Comparison of ENCODE assay signal across 8 cellular contexts in the genomic region with DNA sequence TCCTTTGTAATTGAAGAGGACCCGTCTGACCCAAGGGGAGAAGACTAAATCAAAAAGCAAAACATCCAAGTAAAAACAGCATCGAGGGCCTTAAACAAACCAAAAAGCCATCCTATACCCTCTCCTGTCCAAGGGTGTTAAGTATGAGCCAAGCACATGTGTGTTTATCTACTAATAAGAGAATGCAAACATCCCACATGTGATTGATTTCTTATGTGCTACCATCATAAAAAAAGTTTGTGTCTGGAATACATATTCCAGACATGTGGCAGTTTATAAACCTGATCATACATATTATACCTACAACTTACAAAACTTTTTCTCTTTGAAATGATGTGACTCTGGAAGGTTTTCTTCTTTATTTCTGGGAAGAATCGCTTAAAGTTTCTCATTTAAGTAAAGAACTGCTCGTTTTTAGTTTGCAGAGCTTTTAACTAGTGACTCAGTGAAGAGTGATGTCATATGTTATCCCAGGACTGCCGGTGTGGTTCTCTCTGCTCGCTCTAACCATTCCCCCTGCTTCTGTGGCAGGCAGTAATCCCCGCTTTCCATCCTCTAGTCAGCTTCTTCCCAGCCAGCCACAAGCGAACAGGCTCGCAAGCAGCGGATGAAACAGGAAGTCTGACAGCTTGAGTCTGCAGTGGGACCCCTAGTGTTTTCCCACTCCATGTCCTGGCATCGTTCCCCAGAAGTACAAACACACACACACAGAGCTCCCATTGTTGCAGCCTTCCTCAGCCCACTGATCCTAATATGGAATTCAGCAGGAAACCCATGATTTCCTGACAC. TPM values are rescaled to one million over a fixed set of nuclear protein-coding genes. Genes with fewer than 3 reads are reported as not detected.
DNase-seq lines count a peak whose midpoint lies in the region; TF ChIP-seq lines count a peak whose summit lies in the region.

No MANE protein-coding gene starts in this region.

- DNase-seq in NCI-H1105 treated with DMSO at 0.1 percent for 48 hours (lab: John Stamatoyannopoulos, UW) (peak; percentile 50), amniotic epithelial cell (ENCODE audit: low read depth) (peak; percentile 95), left ventricle myocardium inferior (peak; percentile 79), progenitor cell of endocrine pancreas (ENCODE audit: low spot score, unreplicated experiment) (peak; percentile 20), HT-29 (ENCODE audit: low spot score) (no peak)
- no peak for DNase-seq in activated T-cell treated with anti-CD3 and anti-CD28 coated beads, Interleukin-2, amount 50 U/mL, for 1 hour
- DNase-seq in activated T-helper 1 cell treated with anti-CD3 and anti-CD28 coated beads, Interleukin-12 subunit alpha, Interleukin-12 subunit beta, Interleukin-2, Interleukin-4 antibody, amounts not matched to agents 30 ng/mL and 10 ng/mL and 1 ng/mL, durations not matched to agents 14 hours and 24 hours and 36 hours (ENCODE audit: low spot score): no peak

- no peak overlapping the region for H3K27ac Mint-ChIP-seq in progenitor cell of endocrine pancreas
- no peak overlapping the region for H3K27ac Mint-ChIP-seq in activated T-helper 1 cell treated with anti-CD3 and anti-CD28 coated beads, Interleukin-12 subunit alpha, Interleukin-12 subunit beta, Interleukin-2, Interleukin-4 antibody, amounts not matched to agents 30 ng/mL and 10 ng/mL and 1 ng/mL, durations not matched to agents 14 hours and 24 hours and 36 hours

- no peaks in the 10 kb centered on the region for H3K36me3 Mint-ChIP-seq in progenitor cell of endocrine pancreas (ENCODE audit: insufficient read depth)
- H3K36me3 Mint-ChIP-seq in activated T-helper 1 cell treated with anti-CD3 and anti-CD28 coated beads, Interleukin-12 subunit alpha, Interleukin-12 subunit beta, Interleukin-2, Interleukin-4 antibody, amounts not matched to agents 30 ng/mL and 10 ng/mL and 1 ng/mL, durations not matched to agents 14 hours and 24 hours and 36 hours (ENCODE audit: low read depth): no peaks in the 10 kb centered on the region

- H3K4me1 Mint-ChIP-seq in progenitor cell of endocrine pancreas (ENCODE audit: low read depth): no peaks in the 10 kb centered on the region
- no peaks in the 10 kb centered on the region for H3K4me1 Mint-ChIP-seq in activated T-helper 1 cell treated with anti-CD3 and anti-CD28 coated beads, Interleukin-12 subunit alpha, Interleukin-12 subunit beta, Interleukin-2, Interleukin-4 antibody, amounts not matched to agents 30 ng/mL and 10 ng/mL and 1 ng/mL, durations not matched to agents 14 hours and 24 hours and 36 hours (ENCODE audit: low read depth)

- H3K4me2 ChIP-seq in BLaER1: peak overlapping the region; percentile 49

- no peaks in the 10 kb centered on the region for H4K20me1 ChIP-seq in BLaER1

- H3K4me3 ChIP-seq in BLaER1: 0 out of 2 replicates have a peak overlapping the region, but pooled peaks have one; percentile 5
- peak overlapping the region; percentile 67 for H3K4me3 ChIP-seq in left ventricle myocardium inferior

- intact Hi-C loops in left ventricle myocardium inferior (cut with micrococcal nuclease): no loop called here
- intact Hi-C loops in activated T-helper 1 cell treated with anti-CD3 and anti-CD28 coated beads, Interleukin-12 subunit alpha, Interleukin-12 subunit beta, Interleukin-2, Interleukin-4 antibody, amounts not matched to agents 30 ng/mL and 10 ng/mL and 1 ng/mL, durations not matched to agents 14 hours and 24 hours and 36 hours (cut with micrococcal nuclease): no loop called here

- H3K27me3 Mint-ChIP-seq in progenitor cell of endocrine pancreas: peaks cover 13% of the 10 kb centered on the region
- peaks cover 7% of the 10 kb centered on the region for H3K27me3 Mint-ChIP-seq in activated T-helper 1 cell treated with anti-CD3 and anti-CD28 coated beads, Interleukin-12 subunit alpha, Interleukin-12 subunit beta, Interleukin-2, Interleukin-4 antibody, amounts not matched to agents 30 ng/mL and 10 ng/mL and 1 ng/mL, durations not matched to agents 14 hours and 24 hours and 36 hours (ENCODE audit: insufficient read depth)

- peaks cover 13% of the 10 kb centered on the region; the same call in 1 of the 2 replicates for H3K4me1 ChIP-seq in BLaER1
- peaks cover 55% of the 10 kb centered on the region for H3K4me1 ChIP-seq in left ventricle myocardium inferior

- H3K27ac ChIP-seq in BLaER1 (no peak overlapping the region), left ventricle myocardium inferior (replicated peaks) (peak overlapping the region; percentile 95)

- H3K4me3 Mint-ChIP-seq in progenitor cell of endocrine pancreas (ENCODE audit: low read depth): no peak overlapping the region
- no peak overlapping the region for H3K4me3 Mint-ChIP-seq in activated T-helper 1 cell treated with anti-CD3 and anti-CD28 coated beads, Interleukin-12 subunit alpha, Interleukin-12 subunit beta, Interleukin-2, Interleukin-4 antibody, amounts not matched to agents 30 ng/mL and 10 ng/mL and 1 ng/mL, durations not matched to agents 14 hours and 24 hours and 36 hours

- no peaks in the 10 kb centered on the region for H3K9me3 Mint-ChIP-seq in progenitor cell of endocrine pancreas (ENCODE audit: low read depth)
- no peaks in the 10 kb centered on the region for H3K9me3 Mint-ChIP-seq in activated T-helper 1 cell treated with anti-CD3 and anti-CD28 coated beads, Interleukin-12 subunit alpha, Interleukin-12 subunit beta, Interleukin-2, Interleukin-4 antibody, amounts not matched to agents 30 ng/mL and 10 ng/mL and 1 ng/mL, durations not matched to agents 14 hours and 24 hours and 36 hours

- TF ChIP-seq CTCF in left ventricle myocardium inferior (IDR thresholded peaks at IDR 0.05; ENCODE audit: borderline replicate concordance) (peak; percentile 45), progenitor cell of endocrine pancreas (IDR thresholded peaks at IDR 0.05; ENCODE audit: unreplicated experiment) (peak; percentile 35)

- H3K36me3 ChIP-seq in BLaER1 (no peaks in the 10 kb centered on the region), left ventricle myocardium inferior (no peaks in the 10 kb centered on the region)

- H3K9ac ChIP-seq in BLaER1: no peak overlapping the region

- H3K27me3 ChIP-seq in BLaER1 (no peaks in the 10 kb centered on the region), left ventricle myocardium inferior (ENCODE audit: low read depth) (no peaks in the 10 kb centered on the region)

- no peaks in the 10 kb centered on the region for H3K9me3 ChIP-seq in BLaER1
- no peaks in the 10 kb centered on the region for H3K9me3 ChIP-seq in left ventricle myocardium inferior (replicated peaks)

RNA-seq across cellular contexts. Expression of gene RHOJ, which starts 0.4 kb away (rescaled TPM):
- total RNA-seq in left ventricle myocardium inferior (14.6 TPM), progenitor cell of endocrine pancreas (1.8 and 1.9 TPM in 2 replicates)
- not detected in 2 replicates for total RNA-seq in HT-29 (2014; rRNA removed; shearing (Covaris generic))
- total RNA-seq in activated T-helper 1 cell treated with anti-CD3 and anti-CD28 coated beads, Interleukin-12 subunit alpha, Interleukin-12 subunit beta, Interleukin-2, Interleukin-4 antibody, amounts not matched to agents 30 ng/mL and 10 ng/mL and 1 ng/mL, durations not matched to agents 14 hours and 24 hours and 36 hours: not detected in 2 replicates

Comparison
In these comparisons a context has a peak if more than half of its experiments do, and no peak if none do; other contexts are left out.
1. DNase-seq: peak in NCI-H1105 treated with DMSO at 0.1 percent for 48 hours (single experiment), amniotic epithelial cell (single experiment), left ventricle myocardium inferior (single experiment) and progenitor cell of endocrine pancreas (single experiment); none in activated T-cell treated with anti-CD3 and anti-CD28 coated beads, Interleukin-2, amount 50 U/mL, for 1 hour (single experiment), HT-29 (single experiment) and activated T-helper 1 cell treated with anti-CD3 and anti-CD28 coated beads, Interleukin-12 subunit alpha, Interleukin-12 subunit beta, Interleukin-2, Interleukin-4 antibody, amounts not matched to agents 30 ng/mL and 10 ng/mL and 1 ng/mL, durations not matched to agents 14 hours and 24 hours and 36 hours (single experiment).